In the genomic region with DNA sequence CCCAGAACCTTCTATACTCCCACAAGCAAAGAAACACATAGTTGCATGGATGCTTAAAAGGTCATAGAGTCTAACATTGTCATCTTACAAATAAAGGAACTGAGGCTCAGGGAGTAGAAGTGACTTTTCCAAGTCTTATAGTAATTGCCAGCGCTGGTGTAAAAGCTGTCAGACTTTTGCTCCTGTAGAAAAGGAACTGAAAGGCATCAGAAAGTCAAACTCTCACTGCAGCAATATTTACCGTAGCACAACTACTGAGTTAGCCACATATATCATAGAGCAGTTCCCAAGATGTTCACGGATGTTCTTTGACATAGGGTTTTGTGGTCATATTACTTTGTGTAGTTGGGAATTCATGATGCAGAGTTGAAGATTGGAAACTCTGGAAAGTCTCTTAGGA, we compare ENCODE assay signal across 21 cellular contexts.
"Had no signal": no experiment of that assay in that cellular context is flagged by ENCODE, and none has a peak within 500 bp of the region (broad histone marks: within the 10 kb centered on the region; RNA-seq: fewer than 3 reads in every experiment).

No MANE protein-coding gene starts in this region.

- DNase-seq: colonic mucosa; dermis blood vessel endothelial cell; esophagus squamous epithelium; foreskin fibroblast; head of caudate nucleus; hippocampal formation; naive thymus-derived CD4-positive, alpha-beta T cell; nephron progenitor cell; retina; right lobe of liver; spleen; stimulated activated CD4-positive, alpha-beta T cell treated with anti-CD3 and anti-CD28 coated beads, Interleukin-15, amount 100 ng/mL, for 24 hours; stimulated activated CD4-positive, alpha-beta T cell treated with anti-CD3 and anti-CD28 coated beads, Interleukin-2, amount 100 ng/mL, for 24 hours; stimulated activated CD4-positive, alpha-beta T cell treated with anti-CD3 and anti-CD28 coated beads, Interleukin-4, amount 100 ng/mL, for 4 hours; stimulated activated naive CD4-positive, alpha-beta T cell; thyroid gland; upper lobe of left lung; uterus had no signal

- H3K36me3 ChIP-seq: colonic mucosa, esophagus squamous epithelium, prostate gland, right lobe of liver, spleen, suprapubic skin, thyroid gland, upper lobe of left lung, uterus had no signal

- H3K9me3 ChIP-seq: colonic mucosa, prostate gland, right lobe of liver, suprapubic skin, thyroid gland, uterus had no signal

- H3K4me3 ChIP-seq: colonic mucosa, esophagus squamous epithelium, prostate gland, right lobe of liver, spleen, suprapubic skin, thyroid gland, upper lobe of left lung, uterus had no signal

- H3K4me1 ChIP-seq: colonic mucosa, esophagus squamous epithelium, parathyroid adenoma, prostate gland, thyroid gland, upper lobe of left lung, uterus had no signal

- ATAC-seq: naive thymus-derived CD4-positive, alpha-beta T cell; right lobe of liver had no signal

- H3K27ac ChIP-seq: colonic mucosa, esophagus squamous epithelium, parathyroid adenoma, prostate gland, right lobe of liver, spleen, suprapubic skin, thyroid gland, upper lobe of left lung had no signal

- H3K27me3 ChIP-seq: colonic mucosa, esophagus squamous epithelium, right lobe of liver, spleen, suprapubic skin, thyroid gland, upper lobe of left lung, uterus had no signal

- H3K79me2 ChIP-seq: parathyroid adenoma had no signal

- H3K4me3 Mint-ChIP-seq: naive thymus-derived CD4-positive, alpha-beta T cell; nephron progenitor cell had no signal

- H3K9ac ChIP-seq: parathyroid adenoma had no signal

- H3K4me1 Mint-ChIP-seq: nephron progenitor cell had no signal

- H3K27ac Mint-ChIP-seq: naive thymus-derived CD4-positive, alpha-beta T cell; nephron progenitor cell had no signal
